In the genomic region with DNA sequence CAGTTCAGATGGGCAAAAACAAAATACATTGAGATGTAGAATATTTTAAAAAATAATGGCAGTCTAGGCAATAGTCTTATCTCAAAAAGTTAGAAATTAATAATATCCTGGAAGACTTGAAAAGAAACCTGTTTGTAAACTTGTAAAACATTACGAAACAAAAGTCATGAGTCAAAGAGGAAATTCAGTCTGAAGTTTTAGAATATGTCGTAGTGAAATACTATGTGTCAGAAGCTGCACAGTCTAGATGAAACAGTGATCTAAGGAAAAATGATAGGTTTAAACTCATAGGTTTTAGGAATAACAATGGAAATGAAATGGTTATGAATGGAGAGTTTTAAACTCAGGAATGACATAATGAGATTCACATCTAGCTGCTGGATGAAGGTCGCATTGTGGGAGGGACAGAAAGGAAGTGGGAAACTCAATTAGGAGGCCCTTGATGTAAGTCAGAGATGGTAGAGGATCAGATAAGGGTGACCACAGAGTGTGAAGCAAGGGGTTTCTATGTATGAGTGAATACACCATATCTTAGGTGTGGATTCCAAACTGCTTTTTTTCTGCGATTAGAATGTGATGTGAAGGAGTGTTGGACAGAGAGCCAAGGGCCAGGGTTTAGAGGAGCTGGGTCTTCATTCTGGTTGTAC, we compare ENCODE assay signal across 1 cellular context.
TF ChIP-seq lines count a peak whose summit lies in the region.

No MANE protein-coding gene starts in this region.

TF ChIP-seq in K562, 482 proteins besides CTCF, POLR2A, EP300 and RAD21 (continued from another document):
- TF ChIP-seq, protein P1, sequence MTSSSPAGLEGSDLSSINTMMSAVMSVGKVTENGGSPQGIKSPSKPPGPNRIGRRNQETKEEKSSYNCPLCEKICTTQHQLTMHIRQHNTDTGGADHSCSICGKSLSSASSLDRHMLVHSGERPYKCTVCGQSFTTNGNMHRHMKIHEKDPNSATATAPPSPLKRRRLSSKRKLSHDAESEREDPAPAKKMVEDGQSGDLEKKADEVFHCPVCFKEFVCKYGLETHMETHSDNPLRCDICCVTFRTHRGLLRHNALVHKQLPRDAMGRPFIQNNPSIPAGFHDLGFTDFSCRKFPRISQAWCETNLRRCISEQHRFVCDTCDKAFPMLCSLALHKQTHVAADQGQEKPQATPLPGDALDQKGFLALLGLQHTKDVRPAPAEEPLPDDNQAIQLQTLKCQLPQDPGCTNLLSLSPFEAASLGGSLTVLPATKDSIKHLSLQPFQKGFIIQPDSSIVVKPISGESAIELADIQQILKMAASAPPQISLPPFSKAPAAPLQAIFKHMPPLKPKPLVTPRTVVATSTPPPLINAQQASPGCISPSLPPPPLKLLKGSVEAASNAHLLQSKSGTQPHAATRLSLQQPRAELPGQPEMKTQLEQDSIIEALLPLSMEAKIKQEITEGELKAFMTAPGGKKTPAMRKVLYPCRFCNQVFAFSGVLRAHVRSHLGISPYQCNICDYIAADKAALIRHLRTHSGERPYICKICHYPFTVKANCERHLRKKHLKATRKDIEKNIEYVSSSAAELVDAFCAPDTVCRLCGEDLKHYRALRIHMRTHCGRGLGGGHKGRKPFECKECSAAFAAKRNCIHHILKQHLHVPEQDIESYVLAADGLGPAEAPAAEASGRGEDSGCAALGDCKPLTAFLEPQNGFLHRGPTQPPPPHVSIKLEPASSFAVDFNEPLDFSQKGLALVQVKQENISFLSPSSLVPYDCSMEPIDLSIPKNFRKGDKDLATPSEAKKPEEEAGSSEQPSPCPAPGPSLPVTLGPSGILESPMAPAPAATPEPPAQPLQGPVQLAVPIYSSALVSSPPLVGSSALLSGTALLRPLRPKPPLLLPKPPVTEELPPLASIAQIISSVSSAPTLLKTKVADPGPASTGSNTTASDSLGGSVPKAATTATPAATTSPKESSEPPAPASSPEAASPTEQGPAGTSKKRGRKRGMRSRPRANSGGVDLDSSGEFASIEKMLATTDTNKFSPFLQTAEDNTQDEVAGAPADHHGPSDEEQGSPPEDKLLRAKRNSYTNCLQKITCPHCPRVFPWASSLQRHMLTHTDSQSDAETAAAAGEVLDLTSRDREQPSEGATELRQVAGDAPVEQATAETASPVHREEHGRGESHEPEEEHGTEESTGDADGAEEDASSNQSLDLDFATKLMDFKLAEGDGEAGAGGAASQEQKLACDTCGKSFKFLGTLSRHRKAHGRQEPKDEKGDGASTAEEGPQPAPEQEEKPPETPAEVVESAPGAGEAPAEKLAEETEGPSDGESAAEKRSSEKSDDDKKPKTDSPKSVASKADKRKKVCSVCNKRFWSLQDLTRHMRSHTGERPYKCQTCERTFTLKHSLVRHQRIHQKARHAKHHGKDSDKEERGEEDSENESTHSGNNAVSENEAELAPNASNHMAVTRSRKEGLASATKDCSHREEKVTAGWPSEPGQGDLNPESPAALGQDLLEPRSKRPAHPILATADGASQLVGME (CRISPR knock-in tag; IDR thresholded peaks at IDR 0.05): no peak
